Comparison of ENCODE assay signal across 15 cellular contexts in the genomic region with DNA sequence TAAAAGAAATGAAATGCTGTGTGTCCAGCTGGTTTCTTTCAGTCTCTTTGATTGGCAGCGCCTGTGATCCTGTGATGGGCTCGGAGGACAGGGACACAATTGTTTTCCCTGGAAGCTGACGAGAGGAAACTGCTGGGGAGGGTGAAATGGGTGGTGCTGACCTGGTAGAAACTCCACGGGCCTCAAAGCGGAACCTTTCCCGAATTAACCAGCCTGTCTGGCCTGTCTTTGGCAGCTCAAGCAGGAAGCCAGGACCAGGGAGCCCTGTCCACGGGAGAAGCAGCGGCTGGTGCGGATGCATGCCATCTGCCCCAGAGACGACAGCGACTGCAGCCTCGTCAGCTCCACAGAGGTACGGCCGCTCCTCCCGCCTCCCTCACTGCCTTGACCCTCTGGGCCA. TPM values are rescaled to one million over a fixed set of nuclear protein-coding genes. Genes with fewer than 3 reads are reported as not detected.
DNase-seq lines count a peak whose midpoint lies in the region; ATAC-seq and TF ChIP-seq lines count a peak whose summit lies in the region.
"Had no signal": no experiment of that assay in that cellular context is flagged by ENCODE, and none has a peak within 500 bp of the region (broad histone marks: within the 10 kb centered on the region; RNA-seq: fewer than 3 reads in every experiment).

No MANE protein-coding gene starts in this region.

- no peak for TF ChIP-seq CTCF in VCaP (conservative IDR thresholded peaks at IDR 0.05)

- ATAC-seq in GM21717 (IDR thresholded peaks at IDR 0.05; ENCODE audit: unreplicated experiment) (no peak), HG03097 (IDR thresholded peaks at IDR 0.05; ENCODE audit: low FRiP score, unreplicated experiment) (no peak), HG02970 (IDR thresholded peaks at IDR 0.05; ENCODE audit: low FRiP score, unreplicated experiment) (no peak)
- ATAC-seq: natural killer cell treated with Interleukin-12 subunit alpha and Interleukin-12 subunit beta and Interleukin-15 and Interleukin-18, amount 100 ng/mL, for 72 hours had no signal

- DNase-seq in epidermal melanocyte (ENCODE audit: insufficient read length, low spot score) (peak; percentile 57), lung microvascular endothelial cell (ENCODE audit: low read depth in 2 of 2) (peak; percentile 29 to 91), substantia nigra (lab: John Stamatoyannopoulos, UW) (peak in 46 of 49 donors; percentile 12 to 78 (median 37)), AML-193 (lab: John Stamatoyannopoulos, UW) (no peak)
- DNase-seq: amniotic stem cell; CD4-positive, CD25-positive, alpha-beta regulatory T cell; GDM1; immature natural killer cell; MG63; stimulated activated CD4-positive, alpha-beta T cell treated with anti-CD3 and anti-CD28 coated beads, Interleukin-1b, Interleukin-23, amount 100 ng/mL, for 48 hours had no signal

- H3K27ac ChIP-seq in VCaP: peak overlapping the region; percentile 83
- peak overlapping the region; percentile 35 for H3K27ac ChIP-seq in substantia nigra (ENCODE audit: low read depth, low read length, poor library complexity, severe bottlenecking)

RNA-seq across cellular contexts. Expression of a gene that starts 22.4 kb away (rescaled TPM):
- 0.22 and 0.40 TPM in 2 replicates for total RNA-seq in lung microvascular endothelial cell
- total RNA-seq: CD4-positive, CD25-positive, alpha-beta regulatory T cell; natural killer cell treated with Interleukin-12 subunit alpha and Interleukin-12 subunit beta and Interleukin-15 and Interleukin-18, amount 100 ng/mL, for 72 hours had no signal

RNA-seq across cellular contexts. Expression of a gene that starts 27.9 kb away (rescaled TPM):
- 8.5 and 9.2 TPM in 2 replicates for total RNA-seq in lung microvascular endothelial cell

RNA-seq across cellular contexts. Expression of a gene that starts 28.0 kb away (rescaled TPM):
- 5.9 and 8.1 TPM in 2 replicates for total RNA-seq in lung microvascular endothelial cell

RNA-seq across cellular contexts. Expression of a gene that starts 45.3 kb away (rescaled TPM):
- 66.5 and 96.6 TPM in 2 replicates for total RNA-seq in lung microvascular endothelial cell

Comparison
In these comparisons a context has a peak if more than half of its experiments do, and no peak if none do; other contexts are left out.
1. DNase-seq: peak in epidermal melanocyte (single experiment), lung microvascular endothelial cell (2 of 2) and substantia nigra (46 of 49); none in AML-193 (0 of 2).